In genomic region chr15:85477730-85478129, GRCh38 we compare ENCODE assay signal across 11 cellular contexts.
DNase-seq lines count a peak whose midpoint lies in the region; ATAC-seq and TF ChIP-seq lines count a peak whose summit lies in the region.
"Had no signal": no experiment of that assay in that cellular context is flagged by ENCODE, and none has a peak within 500 bp of the region (broad histone marks: within the 10 kb centered on the region; RNA-seq: fewer than 3 reads in every experiment).

No MANE protein-coding gene starts in this region.

- H2BK5ac ChIP-seq in IMR-90 (ENCODE audit: low read depth, low read length, poor library complexity, severe bottlenecking) = no peak overlapping the region

- no TSS peak for BruUV-seq in IMR-90 (replicated peaks; lab: Mats Ljungman, UMichigan)

- H2AFZ ChIP-seq in IMR-90 (replicated peaks; ENCODE audit: low read length, poor library complexity) = no peak overlapping the region

- H3K23ac ChIP-seq in IMR-90 (ENCODE audit: low read depth, low read length) = peak overlapping the region; percentile 4; the same call in 1 of the 2 replicates

- peak; percentile 34; the same call in 1 of the 2 replicates for TF ChIP-seq RAD21 in IMR-90 (IDR thresholded peaks at IDR 0.05; ENCODE audit: low read length)

- H3K4me1 Mint-ChIP-seq in mesothelial cell of epicardium = peaks cover 46% of the 10 kb centered on the region

- no peak for TF ChIP-seq POLR2A in IMR-90 (IDR thresholded peaks at IDR 0.05; ENCODE audit: low read depth, low read length)

- TF ChIP-seq CTCF in IMR-90 (conservative IDR thresholded peaks at IDR 0.05; ENCODE audit: low read depth, low read length) (no peak; the same call in 1 of the 2 replicates), cardiac fibroblast (IDR thresholded peaks at IDR 0.05; ENCODE audit: low read depth, low read length) (peak; percentile 8), mesothelial cell of epicardium (IDR thresholded peaks at IDR 0.05; ENCODE audit: unreplicated experiment) (no peak), GM13976 (IDR thresholded peaks at IDR 0.05; ENCODE audit: borderline replicate concordance, control extremely low read depth, extremely low read depth, insufficient read depth, missing control alignments) (no peak)

- no peak overlapping the region for H3K18ac ChIP-seq in IMR-90 (ENCODE audit: low read depth, low read length)

- H2BK120ac ChIP-seq in IMR-90 (ENCODE audit: low read depth, low read length) = peak overlapping the region; percentile 12; the same call in 1 of the 2 replicates

- dilution Hi-C loops in IMR-90 (cut with HindIII; ENCODE audit: low sequenced_read_pairs, unreplicated experiment) = no loop called here

- H3K4me3 Mint-ChIP-seq in mesothelial cell of epicardium = no peak overlapping the region

- H3K9me3 Mint-ChIP-seq in mesothelial cell of epicardium = no peaks in the 10 kb centered on the region

- H4K91ac ChIP-seq in IMR-90 (ENCODE audit: insufficient read depth, low read depth, low read length) = 0 out of 2 replicates have a peak overlapping the region, but pooled peaks have one; percentile 0

- H3K36me3 ChIP-seq in IMR-90 (ENCODE audit: control insufficient read depth, insufficient read depth, low read length) = no peaks in the 10 kb centered on the region

- peak overlapping the region; percentile 46; the same call in 1 of the 2 replicates for H2BK20ac ChIP-seq in IMR-90 (ENCODE audit: low read depth, low read length)

- no peaks in the 10 kb centered on the region for H3K9me3 ChIP-seq in IMR-90 (ENCODE audit: control insufficient read depth, insufficient read depth, low read length)
- H3K9me3 ChIP-seq: psoas muscle had no signal

- peak overlapping the region; percentile 15; the same call in 1 of the 2 replicates for H3K14ac ChIP-seq in IMR-90 (replicated peaks; ENCODE audit: low read depth, low read length)

- H3K27me3 Mint-ChIP-seq in mesothelial cell of epicardium (ENCODE audit: low read depth) = no peaks in the 10 kb centered on the region

- CTCF ChIA-PET in IMR-90 (lab: Yijun Ruan, JAX) = interaction anchor here (0.7 kb wide), 1 partner anchor 28 kb away, joined by 3 read pairs; no protein-coding TSS in a partner anchor

- peaks cover 25% of the 10 kb centered on the region for H3K4me1 ChIP-seq in IMR-90 (ENCODE audit: control insufficient read depth, insufficient read depth, low read length)

- POLR2A ChIA-PET in IMR-90 (lab: Charles Lee; ENCODE audit: unreplicated experiment) = no interaction called here

- H3K4me2 ChIP-seq in IMR-90 (ENCODE audit: low read depth, low read length) = no peak overlapping the region

- no peak overlapping the region for H2BK15ac ChIP-seq in IMR-90 (ENCODE audit: low read depth, low read length)

- no peak overlapping the region for H3K56ac ChIP-seq in IMR-90 (ENCODE audit: extremely low read depth, insufficient read depth, low read length)

- intact Hi-C loops in IMR-90 (cut with micrococcal nuclease) = loop anchor here (5.0 kb wide), 1 partner anchor 60 kb away; no protein-coding TSS in a partner anchor

- no peak overlapping the region for H3K4me3 ChIP-seq in IMR-90 (ENCODE audit: insufficient read depth, low read depth, low read length)
- H3K4me3 ChIP-seq in cardiac fibroblast (replicated peaks in 1 of 2; ENCODE audit: low read depth in 2 of 2, low read length in 2 of 2) = no peak overlapping the region
- H3K4me3 ChIP-seq: psoas muscle had no signal

- H3K27ac Mint-ChIP-seq in mesothelial cell of epicardium = peak overlapping the region; percentile 20

- H3K79me1 ChIP-seq in IMR-90 (ENCODE audit: low read depth in 1 of 2, low read length in 2 of 2) = peaks cover 53 to 84% of the 10 kb centered on the region in 2 experiments

- H3K9me1 ChIP-seq in IMR-90 (ENCODE audit: insufficient read depth, low read length) = peaks cover 20% of the 10 kb centered on the region

- H3K36me3 Mint-ChIP-seq in mesothelial cell of epicardium = no peaks in the 10 kb centered on the region

- H3K27me3 ChIP-seq in IMR-90 (ENCODE audit: control insufficient read depth, insufficient read depth, low read length) = no peaks in the 10 kb centered on the region

- H4K5ac ChIP-seq in IMR-90 (ENCODE audit: low read depth, low read length) = no peak overlapping the region

- in situ Hi-C loops in Caki2 (cut with HindIII; ENCODE audit: low pct_unique_long_range_greater_than_20kb, low sequenced_read_pairs) (no loop called here), IMR-90 (cut with MboI; ENCODE audit: low sequenced_read_pairs) (no loop called here), GM13976 (cut with MboI; ENCODE audit: low sequenced_read_pairs, unreplicated experiment) (loop anchor here (10.0 to 25.0 kb wide), 2 partner anchors 53 to 165 kb away; no protein-coding TSS in a partner anchor)

- ATAC-seq in IMR-90 (ENCODE audit: low read depth) (no peak), HG03354 (IDR thresholded peaks at IDR 0.05; ENCODE audit: poor library complexity, severe bottlenecking, unreplicated experiment) (no peak)
- ATAC-seq: psoas muscle had no signal

- H3K27ac ChIP-seq in IMR-90 (ENCODE audit: insufficient read depth, low read length) = no peak overlapping the region
- H3K27ac ChIP-seq: psoas muscle had no signal

- 38% methylated on average over 2 of the region's 4 CpGs; no CpG with 5 or more reads in 1 of the 2 experiments for WGBS in IMR-90 (ENCODE audit: extremely low coverage in 2 of 2, insufficient read length in 1 of 2), 2 experiments

- peak overlapping the region; percentile 20; the same call in 1 of the 2 replicates for H3K4ac ChIP-seq in IMR-90 (ENCODE audit: low read depth, low read length)

- H4K20me1 ChIP-seq in IMR-90 (ENCODE audit: insufficient read depth, low read length) = peaks cover 15% of the 10 kb centered on the region; the same call in 1 of the 2 replicates

- H3K9ac ChIP-seq in IMR-90 (ENCODE audit: low read depth, low read length) = no peak overlapping the region

- no peak overlapping the region for H2AK9ac ChIP-seq in IMR-90 (replicated peaks; ENCODE audit: low read depth, low read length, poor library complexity)

- no peak overlapping the region for H4K8ac ChIP-seq in IMR-90 (ENCODE audit: low read depth in 2 of 2, low read length in 2 of 2)

- peak overlapping the region; percentile 42 for H2AK5ac ChIP-seq in IMR-90 (ENCODE audit: low read depth, low read length)

- DNase-seq in Caki2 (ENCODE audit: low read depth) (peak; percentile 88), IMR-90 (peak; percentile 86), cardiac fibroblast (ENCODE audit: low read depth in 2 of 2) (peak; percentile 30 to 72), mesothelial cell of epicardium (ENCODE audit: low spot score in 2 of 2, unreplicated experiment in 2 of 2) (no peak), NCI-H1930 (lab: John Stamatoyannopoulos, UW) (no peak), SIG-M5 (lab: John Stamatoyannopoulos, UW) (no peak), GM13976 (ENCODE audit: low spot score) (no peak)
- DNase-seq: GDM1, NCI-H146, psoas muscle had no signal

TF ChIP-seq in IMR-90, 13 proteins besides CTCF, POLR2A, EP300 and RAD21:
- TF ChIP-seq ELK1 (IDR thresholded peaks at IDR 0.05; ENCODE audit: borderline replicate concordance, low read depth, low read length) (no peak), BHLHE40 (IDR thresholded peaks at IDR 0.05; ENCODE audit: low read depth, low read length) (peak; percentile 92), USF2 (IDR thresholded peaks at IDR 0.05; ENCODE audit: low read depth, low read length) (peak; percentile 11; the same call in 1 of the 2 replicates), MXI1 (IDR thresholded peaks at IDR 0.05; ENCODE audit: borderline replicate concordance, low read depth, low read length) (peak; percentile 31; the same call in 1 of the 2 replicates)
TF ChIP-seq in IMR-90: peak in this region for 3.

Comparison
In these comparisons a context has a peak if more than half of its experiments do, and no peak if none do; other contexts are left out.
1. DNase-seq: peak in Caki2 (single experiment), IMR-90 (single experiment) and cardiac fibroblast (2 of 2); none in mesothelial cell of epicardium (0 of 2), NCI-H1930 (0 of 2), SIG-M5 (single experiment) and GM13976 (single experiment).